Comparison of ENCODE assay signal across 17 cellular contexts in genomic region chr3:193909387-193909786, GRCh38.
DNase-seq lines count a peak whose midpoint lies in the region; ATAC-seq and TF ChIP-seq lines count a peak whose summit lies in the region.
"Had no signal": no experiment of that assay in that cellular context is flagged by ENCODE, and none has a peak within 500 bp of the region (broad histone marks: within the 10 kb centered on the region; RNA-seq: fewer than 3 reads in every experiment).

No MANE protein-coding gene starts in this region.

- H3K36me3 Mint-ChIP-seq in activated T-cell treated with anti-CD3 and anti-CD28 coated beads, Interleukin-2, amount 50 U/mL, for 24 hours (ENCODE audit: low read depth) = no peaks in the 10 kb centered on the region

- H3K4me1 Mint-ChIP-seq in activated T-cell treated with anti-CD3 and anti-CD28 coated beads, Interleukin-2, amount 50 U/mL, for 24 hours (ENCODE audit: low read depth) = peaks cover 30% of the 10 kb centered on the region
- H3K4me1 Mint-ChIP-seq: activated B cell treated with CpG ODN at 0.5 μM for 24 hours had no signal

- ATAC-seq in GM18505 (IDR thresholded peaks at IDR 0.05; ENCODE audit: unreplicated experiment) (peak; percentile 88), GM19351 (IDR thresholded peaks at IDR 0.05; ENCODE audit: unreplicated experiment) (peak; percentile 90), HG03060 (IDR thresholded peaks at IDR 0.05; ENCODE audit: low read depth, unreplicated experiment) (peak; percentile 97), lung (ENCODE audit: insufficient read depth, low FRiP score) (peak; percentile 32)
- ATAC-seq: body of pancreas; foreskin keratinocyte; naive thymus-derived CD8-positive, alpha-beta T cell had no signal

- peak overlapping the region in 1 of 2 donors; percentile 72 for H3K27ac ChIP-seq in lung (ENCODE audit: low read depth in 1 of 2, low read length in 1 of 2)
- no peak overlapping the region for H3K27ac ChIP-seq in smooth muscle cell (ENCODE audit: low read depth)
- H3K27ac ChIP-seq: body of pancreas, foreskin keratinocyte, sigmoid colon, SJSA1, suprapubic skin had no signal

- no peak overlapping the region for H3K4me2 ChIP-seq in smooth muscle cell

- WGBS in lung, 2 donors = 74 to 95% methylated on average over 2 of the region's 2 CpGs
- 92% methylated on average over 2 of the region's 2 CpGs for WGBS in smooth muscle cell (ENCODE audit: low lambda C conversion rate)

- H3K4me3 ChIP-seq in lung (no peak overlapping the region), smooth muscle cell (no peak overlapping the region)
- H3K4me3 ChIP-seq: body of pancreas, sigmoid colon, SJSA1, suprapubic skin had no signal

- TF ChIP-seq CTCF in lung (IDR thresholded peaks at IDR 0.05; ENCODE audit: control extremely low read depth, extremely low read depth) (no peak), smooth muscle cell (IDR thresholded peaks at IDR 0.05; ENCODE audit: borderline replicate concordance, insufficient read depth, poor library complexity, severe bottlenecking) (no peak)

- TF ChIP-seq POLR2A in GM18505 (IDR thresholded peaks at IDR 0.05; ENCODE audit: borderline replicate concordance, extremely low read depth, insufficient read depth, insufficient read length) = no peak

- DNase-seq in lung (ENCODE audit: low spot score) (peak; percentile 36), inferior parietal cortex (ENCODE audit: extremely low spot score) (no peak), smooth muscle cell (lab: John Stamatoyannopoulos, UW; ENCODE audit: unreplicated experiment) (no peak)
- no peak for DNase-seq in activated T-cell treated with anti-CD3 and anti-CD28 coated beads, Interleukin-2, amount 50 U/mL, for 24 hours
- DNase-seq: activated B cell treated with CpG ODN at 0.5 μM for 24 hours; body of pancreas; effector memory CD4-positive, alpha-beta T cell; foreskin keratinocyte; GF-D8; IMR-90; naive thymus-derived CD8-positive, alpha-beta T cell; sigmoid colon had no signal

- no peaks in the 10 kb centered on the region for H4K20me1 ChIP-seq in smooth muscle cell (ENCODE audit: low read depth)

- H3F3A ChIP-seq in smooth muscle cell (ENCODE audit: low read depth) = peaks cover 3% of the 10 kb centered on the region

- H3K9me3 ChIP-seq in lung (ENCODE audit: control insufficient read depth in 2 of 2, insufficient read depth in 1 of 2, low read length in 1 of 2) (peaks cover 0 to 3% of the 10 kb centered on the region in 2 donors), smooth muscle cell (replicated peaks; ENCODE audit: low read depth) (no peaks in the 10 kb centered on the region)
- H3K9me3 ChIP-seq: body of pancreas, SJSA1, suprapubic skin had no signal

- no peak overlapping the region for H3K9ac ChIP-seq in smooth muscle cell (ENCODE audit: low read depth)

- no peak overlapping the region for H3K4me3 Mint-ChIP-seq in activated T-cell treated with anti-CD3 and anti-CD28 coated beads, Interleukin-2, amount 50 U/mL, for 24 hours
- H3K4me3 Mint-ChIP-seq: activated B cell treated with CpG ODN at 0.5 μM for 24 hours; naive thymus-derived CD8-positive, alpha-beta T cell had no signal

- H3K27me3 Mint-ChIP-seq in activated T-cell treated with anti-CD3 and anti-CD28 coated beads, Interleukin-2, amount 50 U/mL, for 24 hours = no peaks in the 10 kb centered on the region

- H3K27me3 ChIP-seq in lung (ENCODE audit: control insufficient read depth, insufficient read depth) (no peaks in the 10 kb centered on the region), smooth muscle cell (ENCODE audit: low read depth) (no peaks in the 10 kb centered on the region)
- H3K27me3 ChIP-seq: body of pancreas, foreskin keratinocyte, sigmoid colon, SJSA1, suprapubic skin had no signal

- H3K4me1 ChIP-seq in lung (ENCODE audit: control insufficient read depth in 2 of 2, insufficient read depth in 2 of 2, low read length in 2 of 2) (peaks cover 0 to 17% of the 10 kb centered on the region in 2 donors), smooth muscle cell (ENCODE audit: low read depth) (peaks cover 10% of the 10 kb centered on the region)
- H3K4me1 ChIP-seq: body of pancreas, foreskin keratinocyte, SJSA1 had no signal

- H3K9me3 Mint-ChIP-seq in activated T-cell treated with anti-CD3 and anti-CD28 coated beads, Interleukin-2, amount 50 U/mL, for 24 hours = peaks cover 5% of the 10 kb centered on the region

- H3K79me2 ChIP-seq in smooth muscle cell (ENCODE audit: low read depth) = no peaks in the 10 kb centered on the region

- H3K36me3 ChIP-seq in lung (ENCODE audit: control insufficient read depth in 2 of 2, insufficient read depth in 2 of 2, low read length in 2 of 2) (no peaks in the 10 kb centered on the region), smooth muscle cell (ENCODE audit: low read depth) (no peaks in the 10 kb centered on the region)
- H3K36me3 ChIP-seq: sigmoid colon, SJSA1, suprapubic skin had no signal

- no peak overlapping the region for H3K27ac Mint-ChIP-seq in activated T-cell treated with anti-CD3 and anti-CD28 coated beads, Interleukin-2, amount 50 U/mL, for 24 hours
- H3K27ac Mint-ChIP-seq: activated B cell treated with CpG ODN at 0.5 μM for 24 hours had no signal

- H2AFZ ChIP-seq in smooth muscle cell (ENCODE audit: low read depth) = no peak overlapping the region

Comparison
In these comparisons a context has a peak if more than half of its experiments do, and no peak if none do; other contexts are left out.
1. ATAC-seq: peak in every context shown above with its lines; median percentile 97 in HG03060; 90 in GM19351; 88 in GM18505; 32 in lung.